In genomic region chr2:241946306-241947003, GRCh38 we compare ENCODE assay signal across 20 cellular contexts.
DNase-seq lines count a peak whose midpoint lies in the region; ATAC-seq and TF ChIP-seq lines count a peak whose summit lies in the region.
"Had no signal": no experiment of that assay in that cellular context is flagged by ENCODE, and none has a peak within 500 bp of the region (broad histone marks: within the 10 kb centered on the region; RNA-seq: fewer than 3 reads in every experiment).

No MANE protein-coding gene starts in this region.

- no peak overlapping the region for H3K27ac ChIP-seq in mammary epithelial cell (ENCODE audit: insufficient read depth, low read depth, low read length)
- H3K27ac ChIP-seq in Peyer's patch: no peak overlapping the region
- H3K27ac ChIP-seq in right lobe of liver: no peak overlapping the region
- no peak overlapping the region for H3K27ac ChIP-seq in smooth muscle cell (ENCODE audit: low read depth)
- no peak overlapping the region for H3K27ac ChIP-seq in brain microvascular endothelial cell
- H3K27ac ChIP-seq: BLaER1 treated with 17β-estradiol and CSF1 and Interleukin-3, amounts not matched to agents 10 nM and 100 nM had no signal

- no peak overlapping the region for H3K27ac Mint-ChIP-seq in MCF 10A (ENCODE audit: low read depth, unreplicated experiment)

- DNase-seq in mammary epithelial cell (no peak), MCF 10A (ENCODE audit: unreplicated experiment) (no peak), Peyer's patch (peak in 2 of 3 donors; percentile 29 to 36), right lobe of liver (peak in 2 of 3 donors; percentile 12 to 33), smooth muscle cell (lab: John Stamatoyannopoulos, UW; ENCODE audit: unreplicated experiment) (no peak), brain microvascular endothelial cell (no peak), anterior cingulate cortex (lab: John Stamatoyannopoulos, UW) (no peak), AG20443 (ENCODE audit: low spot score) (no peak)
- DNase-seq: CD8-positive, alpha-beta memory T cell; DND-41; GF-D8; NCI-H1048; NCI-H1436 treated with DMSO at 0.1 percent for 48 hours; NCI-H2081; NCI-H524; Right ventricle myocardium superior; SK-N-SH had no signal

- H3K79me2 ChIP-seq in mammary epithelial cell (ENCODE audit: insufficient read depth, low read length) (no peaks in the 10 kb centered on the region), smooth muscle cell (ENCODE audit: low read depth) (no peaks in the 10 kb centered on the region)

- H3K4me1 Mint-ChIP-seq in MCF 10A (ENCODE audit: insufficient read depth, unreplicated experiment): no peaks in the 10 kb centered on the region

- H3K27me3 ChIP-seq in mammary epithelial cell (ENCODE audit: insufficient read depth, low read length): peaks cover 4% of the 10 kb centered on the region
- H3K27me3 ChIP-seq in Peyer's patch: no peaks in the 10 kb centered on the region
- H3K27me3 ChIP-seq in right lobe of liver: no peaks in the 10 kb centered on the region
- H3K27me3 ChIP-seq in smooth muscle cell (ENCODE audit: low read depth): peaks cover 15% of the 10 kb centered on the region
- H3K27me3 ChIP-seq in brain microvascular endothelial cell (replicated peaks): peaks cover 4% of the 10 kb centered on the region
- H3K27me3 ChIP-seq: BLaER1 treated with 17β-estradiol and CSF1 and Interleukin-3, amounts not matched to agents 10 nM and 100 nM had no signal

- H3K27me3 Mint-ChIP-seq in MCF 10A (ENCODE audit: insufficient read depth, unreplicated experiment): peaks cover 26% of the 10 kb centered on the region

- H3K9me3 Mint-ChIP-seq in MCF 10A (ENCODE audit: unreplicated experiment): peaks cover 8% of the 10 kb centered on the region
- H3K9me3 Mint-ChIP-seq: CD8-positive, alpha-beta memory T cell had no signal

- H3K4me2 ChIP-seq in mammary epithelial cell (ENCODE audit: insufficient read depth, low read depth, low read length) (peak overlapping the region; percentile 56), smooth muscle cell (peak overlapping the region; percentile 73)
- H3K4me2 ChIP-seq: BLaER1 treated with 17β-estradiol and CSF1 and Interleukin-3, amounts not matched to agents 10 nM and 100 nM; SK-N-SH had no signal

- WGBS in mammary epithelial cell (ENCODE audit: low coverage, missing lambda C conversion rate): 53% methylated on average over 21 of the region's 32 CpGs
- WGBS in right lobe of liver (ENCODE audit: insufficient coverage, low coverage, low lambda C conversion rate, missing lambda C conversion rate): 78% methylated on average over 27 of the region's 32 CpGs
- 63% methylated on average over 32 of the region's 32 CpGs for WGBS in smooth muscle cell (ENCODE audit: low lambda C conversion rate)

- H3K4me3 Mint-ChIP-seq in MCF 10A (ENCODE audit: unreplicated experiment): no peak overlapping the region
- H3K4me3 Mint-ChIP-seq: CD8-positive, alpha-beta memory T cell had no signal

- no peak for ATAC-seq in right lobe of liver
- ATAC-seq: K562, Panc1 had no signal

- H3K9me3 ChIP-seq in mammary epithelial cell (replicated peaks; ENCODE audit: insufficient read depth, low read length): no peaks in the 10 kb centered on the region
- H3K9me3 ChIP-seq in Peyer's patch: no peaks in the 10 kb centered on the region
- no peaks in the 10 kb centered on the region for H3K9me3 ChIP-seq in right lobe of liver
- no peaks in the 10 kb centered on the region for H3K9me3 ChIP-seq in smooth muscle cell (replicated peaks; ENCODE audit: low read depth)
- H3K9me3 ChIP-seq: BLaER1 treated with 17β-estradiol and CSF1 and Interleukin-3, amounts not matched to agents 10 nM and 100 nM; SK-N-SH had no signal

- CTCF ChIA-PET in mammary epithelial cell (lab: Charles Lee; ENCODE audit: low non-redundant PET) (no interaction called here), MCF 10A (lab: Yijun Ruan, JAX) (no interaction called here)

- TF ChIP-seq CTCF in mammary epithelial cell (conservative IDR thresholded peaks at IDR 0.05 in 1 of 2, IDR thresholded peaks at IDR 0.05 in 1 of 2; ENCODE audit: extremely low read depth in 1 of 2, insufficient read depth in 1 of 2, low read depth in 1 of 2, low read length in 2 of 2) (no peak), MCF 10A (IDR thresholded peaks at IDR 0.05; ENCODE audit: unreplicated experiment) (no peak), Peyer's patch (IDR thresholded peaks at IDR 0.05) (no peak), right lobe of liver (IDR thresholded peaks at IDR 0.05) (no peak), smooth muscle cell (IDR thresholded peaks at IDR 0.05; ENCODE audit: borderline replicate concordance, insufficient read depth, poor library complexity, severe bottlenecking) (no peak), brain microvascular endothelial cell (IDR thresholded peaks at IDR 0.05; ENCODE audit: low read depth, low read length, missing control alignments) (no peak)

- in situ Hi-C loops in mammary epithelial cell (cut with MboI; ENCODE audit: low sequenced_read_pairs in 2 of 2) (no loop called here), brain microvascular endothelial cell (cut with HindIII; ENCODE audit: low pct_ligation_motif_present, low sequenced_read_pairs) (no loop called here)

- TF ChIP-seq POLR2A in Peyer's patch (IDR thresholded peaks at IDR 0.05): no peak
- TF ChIP-seq POLR2A in right lobe of liver (IDR thresholded peaks at IDR 0.05): no peak

- no peaks in the 10 kb centered on the region for H3K36me3 ChIP-seq in mammary epithelial cell (ENCODE audit: insufficient read depth, low read length)
- no peaks in the 10 kb centered on the region for H3K36me3 ChIP-seq in Peyer's patch
- no peaks in the 10 kb centered on the region for H3K36me3 ChIP-seq in right lobe of liver
- H3K36me3 ChIP-seq in smooth muscle cell (ENCODE audit: low read depth): no peaks in the 10 kb centered on the region
- no peaks in the 10 kb centered on the region for H3K36me3 ChIP-seq in brain microvascular endothelial cell (replicated peaks)

- H3K4me3 ChIP-seq in mammary epithelial cell (replicated peaks in 1 of 3; ENCODE audit: insufficient read depth in 1 of 3, low read depth in 2 of 3, low read length in 3 of 3) (no peak overlapping the region), Peyer's patch (no peak overlapping the region), right lobe of liver (no peak overlapping the region), smooth muscle cell (no peak overlapping the region), brain microvascular endothelial cell (ENCODE audit: low read depth, low read length) (no peak overlapping the region)
- H3K4me3 ChIP-seq: BLaER1 treated with 17β-estradiol and CSF1 and Interleukin-3, amounts not matched to agents 10 nM and 100 nM; K562 had no signal

- no peaks in the 10 kb centered on the region for H3K36me3 Mint-ChIP-seq in MCF 10A (ENCODE audit: insufficient read depth, unreplicated experiment)

- no peaks in the 10 kb centered on the region for H3F3A ChIP-seq in smooth muscle cell (ENCODE audit: low read depth)

- no TSS peak for BruUV-seq in mammary epithelial cell (replicated peaks; lab: Mats Ljungman, UMichigan)
- no TSS peak for BruUV-seq in MCF 10A (replicated peaks; lab: Mats Ljungman, UMichigan)

- POLR2A ChIA-PET in MCF 10A (lab: Yijun Ruan, JAX): no interaction called here

- H4K20me1 ChIP-seq in mammary epithelial cell (ENCODE audit: insufficient read depth, low read length) (no peaks in the 10 kb centered on the region), smooth muscle cell (ENCODE audit: low read depth) (no peaks in the 10 kb centered on the region)

- H3K4me1 ChIP-seq in mammary epithelial cell (ENCODE audit: insufficient read depth, low read length) (no peaks in the 10 kb centered on the region), Peyer's patch (peaks cover 0 to 8% (median 2%) of the 10 kb centered on the region in 4 donors), right lobe of liver (peaks cover 0 to 14% (median 5%) of the 10 kb centered on the region in 4 donors), smooth muscle cell (ENCODE audit: low read depth) (no peaks in the 10 kb centered on the region)

- H2AFZ ChIP-seq in mammary epithelial cell (ENCODE audit: low read depth, low read length) (peak overlapping the region; percentile 57), smooth muscle cell (ENCODE audit: low read depth) (no peak overlapping the region)

- intact Hi-C loops in mammary epithelial cell (cut with micrococcal nuclease) (no loop called here), MCF 10A (cut with micrococcal nuclease) (no loop called here), right lobe of liver (cut with DNase I) (no loop called here)

- dilution Hi-C loops in mammary epithelial cell (cut with HindIII; ENCODE audit: low sequenced_read_pairs): loop anchor here (5.0 kb wide), 1 partner anchor 36 kb away; no protein-coding TSS in a partner anchor

- H3K9ac ChIP-seq in mammary epithelial cell (ENCODE audit: insufficient read depth, low read length) (no peak overlapping the region), smooth muscle cell (ENCODE audit: low read depth) (no peak overlapping the region)
- H3K9ac ChIP-seq: BLaER1 treated with 17β-estradiol and CSF1 and Interleukin-3, amounts not matched to agents 10 nM and 100 nM; SK-N-SH had no signal

Comparison
In these comparisons a context has a peak if more than half of its experiments do, and no peak if none do; other contexts are left out.
1. DNase-seq: peak in Peyer's patch (2 of 3) and right lobe of liver (2 of 3); none in mammary epithelial cell (single experiment), MCF 10A (single experiment), smooth muscle cell (single experiment), brain microvascular endothelial cell (single experiment), anterior cingulate cortex (0 of 58) and AG20443 (single experiment).